Comparison of ENCODE assay signal across 9 cellular contexts in the genomic region with DNA sequence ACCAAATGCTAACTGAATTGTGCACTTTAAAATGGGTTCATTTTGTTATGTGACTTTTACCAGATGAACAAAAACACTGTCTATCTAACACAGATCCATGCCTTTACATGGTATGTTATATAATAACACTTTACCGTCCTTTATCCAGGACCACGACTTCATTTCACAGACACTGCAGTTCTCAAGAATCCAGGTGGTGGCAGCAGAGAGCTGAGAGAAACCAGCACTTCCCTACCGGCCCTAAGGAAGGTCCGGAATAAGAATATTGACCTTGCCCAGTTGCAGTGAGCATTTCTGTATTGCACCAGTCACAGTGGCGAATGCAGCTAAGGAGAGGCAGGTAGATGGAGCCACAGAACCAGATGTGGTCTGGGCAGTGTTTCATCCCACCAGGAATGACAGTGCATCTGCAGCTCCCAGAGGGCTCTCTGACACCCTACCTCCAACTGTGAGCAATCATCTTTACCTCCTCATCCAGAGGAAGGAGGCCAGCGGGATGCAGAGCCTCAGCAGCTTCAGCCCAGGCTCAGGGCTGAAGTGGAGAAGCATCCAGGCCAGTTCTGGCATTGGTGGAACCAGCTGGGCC. TPM values are rescaled to one million over a fixed set of nuclear protein-coding genes. Genes with fewer than 3 reads are reported as not detected.
DNase-seq lines count a peak whose midpoint lies in the region; ATAC-seq, FAIRE-seq and TF ChIP-seq lines count a peak whose summit lies in the region.
"Had no signal": no experiment of that assay in that cellular context is flagged by ENCODE, and none has a peak within 500 bp of the region (broad histone marks: within the 10 kb centered on the region; RNA-seq: fewer than 3 reads in every experiment).

No MANE protein-coding gene starts in this region.

- H3K4me3 ChIP-seq in neural cell (ENCODE audit: low read length) = no peak overlapping the region

- no peak for TF ChIP-seq POLR2A in erythroblast (IDR thresholded peaks at IDR 0.05; ENCODE audit: low read length)

- no peaks in the 10 kb centered on the region for H3K9me2 ChIP-seq in neural cell (ENCODE audit: insufficient read depth, low read length)

- no peaks in the 10 kb centered on the region for H4K20me1 ChIP-seq in neural cell (ENCODE audit: insufficient read depth)

- H3K9ac ChIP-seq in neural cell (ENCODE audit: low read length) = no peak overlapping the region

- no peak overlapping the region for H3K4me2 ChIP-seq in neural cell (ENCODE audit: low read length)

- H3K9me3 ChIP-seq in neural cell (ENCODE audit: low read length) = no peaks in the 10 kb centered on the region

- no peak overlapping the region for H3K27ac ChIP-seq in neural cell (ENCODE audit: low read length)

- FAIRE-seq in A204.1 (lab: Jason Lieb, UNC) = peak; percentile 77
- FAIRE-seq: endometrium had no signal

- TF ChIP-seq CTCF in neural cell (IDR thresholded peaks at IDR 0.05; ENCODE audit: poor library complexity, severe bottlenecking) = peak; percentile 79

- H3K79me2 ChIP-seq in neural cell (replicated peaks; ENCODE audit: insufficient read depth, low read length) = no peaks in the 10 kb centered on the region

- no peaks in the 10 kb centered on the region for H3F3A ChIP-seq in neural cell (ENCODE audit: insufficient read depth, low read length, poor library complexity, severe bottlenecking)

- no peak for TF ChIP-seq EP300 in neural cell (conservative IDR thresholded peaks at IDR 0.05; ENCODE audit: poor library complexity, severe bottlenecking)

- no peaks in the 10 kb centered on the region for H3K27me3 ChIP-seq in neural cell (ENCODE audit: insufficient read depth, low read depth, low read length)

- H3K36me3 ChIP-seq in neural cell (ENCODE audit: insufficient read depth, low read length) = no peaks in the 10 kb centered on the region

- ATAC-seq in HG03108 (IDR thresholded peaks at IDR 0.05; ENCODE audit: unreplicated experiment) = no peak

- H2AFZ ChIP-seq in neural cell (ENCODE audit: low read depth, low read length) = no peak overlapping the region

- peak; percentile 74 for TF ChIP-seq RAD21 in neural cell (conservative IDR thresholded peaks at IDR 0.05)

- DNase-seq in GDM1 (lab: John Stamatoyannopoulos, UW) (peak; percentile 14), NCI-H146 treated with DMSO at 0.1 percent for 48 hours (lab: John Stamatoyannopoulos, UW; ENCODE audit: unreplicated experiment) (peak; percentile 46), erythroblast (lab: John Stamatoyannopoulos, UW) (peak; percentile 56 to 66), cerebellar nuclear complex (lab: John Stamatoyannopoulos, UW) (no peak)
- DNase-seq in activated CD4-positive, CD25-positive, alpha-beta regulatory T cell treated with anti-CD3 and anti-CD28 coated beads, Interleukin-2, amount 50 U/mL, for 72 hours = peak; percentile 60

TF ChIP-seq in neural cell, 6 proteins besides CTCF, POLR2A, EP300 and RAD21:
- TF ChIP-seq POLR2AphosphoS5 (IDR thresholded peaks at IDR 0.05) (no peak), SMC3 (conservative IDR thresholded peaks at IDR 0.05; ENCODE audit: poor library complexity) (peak; percentile 74)

RNA-seq across cellular contexts. Expression of a gene that starts 44.6 kb away (rescaled TPM):
- polyA plus RNA-seq in neural cell = 11.4 and 17.8 TPM in 2 replicates
- 16.9 and 20.9 TPM in 2 replicates for polyA minus RNA-seq in neural cell

Comparison
In these comparisons a context has a peak if more than half of its experiments do, and no peak if none do; other contexts are left out.
1. DNase-seq: peak in GDM1 (single experiment), NCI-H146 treated with DMSO at 0.1 percent for 48 hours (single experiment), activated CD4-positive, CD25-positive, alpha-beta regulatory T cell treated with anti-CD3 and anti-CD28 coated beads, Interleukin-2, amount 50 U/mL, for 72 hours (single experiment) and erythroblast (2 of 2); none in cerebellar nuclear complex (0 of 2).